ENCODE assay signal across 2 cellular contexts in genomic region chr10:49394933-49395740, GRCh38.
TF ChIP-seq lines count a peak whose summit lies in the region.

No MANE protein-coding gene starts in this region.

TF ChIP-seq in SK-N-SH, 30 proteins besides CTCF, POLR2A, EP300 and RAD21 (continued from another document):
- TF ChIP-seq, protein P1, sequence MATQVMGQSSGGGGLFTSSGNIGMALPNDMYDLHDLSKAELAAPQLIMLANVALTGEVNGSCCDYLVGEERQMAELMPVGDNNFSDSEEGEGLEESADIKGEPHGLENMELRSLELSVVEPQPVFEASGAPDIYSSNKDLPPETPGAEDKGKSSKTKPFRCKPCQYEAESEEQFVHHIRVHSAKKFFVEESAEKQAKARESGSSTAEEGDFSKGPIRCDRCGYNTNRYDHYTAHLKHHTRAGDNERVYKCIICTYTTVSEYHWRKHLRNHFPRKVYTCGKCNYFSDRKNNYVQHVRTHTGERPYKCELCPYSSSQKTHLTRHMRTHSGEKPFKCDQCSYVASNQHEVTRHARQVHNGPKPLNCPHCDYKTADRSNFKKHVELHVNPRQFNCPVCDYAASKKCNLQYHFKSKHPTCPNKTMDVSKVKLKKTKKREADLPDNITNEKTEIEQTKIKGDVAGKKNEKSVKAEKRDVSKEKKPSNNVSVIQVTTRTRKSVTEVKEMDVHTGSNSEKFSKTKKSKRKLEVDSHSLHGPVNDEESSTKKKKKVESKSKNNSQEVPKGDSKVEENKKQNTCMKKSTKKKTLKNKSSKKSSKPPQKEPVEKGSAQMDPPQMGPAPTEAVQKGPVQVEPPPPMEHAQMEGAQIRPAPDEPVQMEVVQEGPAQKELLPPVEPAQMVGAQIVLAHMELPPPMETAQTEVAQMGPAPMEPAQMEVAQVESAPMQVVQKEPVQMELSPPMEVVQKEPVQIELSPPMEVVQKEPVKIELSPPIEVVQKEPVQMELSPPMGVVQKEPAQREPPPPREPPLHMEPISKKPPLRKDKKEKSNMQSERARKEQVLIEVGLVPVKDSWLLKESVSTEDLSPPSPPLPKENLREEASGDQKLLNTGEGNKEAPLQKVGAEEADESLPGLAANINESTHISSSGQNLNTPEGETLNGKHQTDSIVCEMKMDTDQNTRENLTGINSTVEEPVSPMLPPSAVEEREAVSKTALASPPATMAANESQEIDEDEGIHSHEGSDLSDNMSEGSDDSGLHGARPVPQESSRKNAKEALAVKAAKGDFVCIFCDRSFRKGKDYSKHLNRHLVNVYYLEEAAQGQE (IDR thresholded peaks at IDR 0.05; ENCODE audit: low read depth, low read length), result no peak
- TF ChIP-seq JUND (IDR thresholded peaks at IDR 0.05) (no peak), CHD2 (IDR thresholded peaks at IDR 0.05; ENCODE audit: low read length, partially characterized antibody) (no peak), SMC3 (IDR thresholded peaks at IDR 0.05; ENCODE audit: low read depth, low read length) (no peak), FOSL2 (IDR thresholded peaks at IDR 0.05; ENCODE audit: borderline replicate concordance, low read depth) (no peak), PBX3 (IDR thresholded peaks at IDR 0.05) (no peak)
- TF ChIP-seq, protein P2, sequence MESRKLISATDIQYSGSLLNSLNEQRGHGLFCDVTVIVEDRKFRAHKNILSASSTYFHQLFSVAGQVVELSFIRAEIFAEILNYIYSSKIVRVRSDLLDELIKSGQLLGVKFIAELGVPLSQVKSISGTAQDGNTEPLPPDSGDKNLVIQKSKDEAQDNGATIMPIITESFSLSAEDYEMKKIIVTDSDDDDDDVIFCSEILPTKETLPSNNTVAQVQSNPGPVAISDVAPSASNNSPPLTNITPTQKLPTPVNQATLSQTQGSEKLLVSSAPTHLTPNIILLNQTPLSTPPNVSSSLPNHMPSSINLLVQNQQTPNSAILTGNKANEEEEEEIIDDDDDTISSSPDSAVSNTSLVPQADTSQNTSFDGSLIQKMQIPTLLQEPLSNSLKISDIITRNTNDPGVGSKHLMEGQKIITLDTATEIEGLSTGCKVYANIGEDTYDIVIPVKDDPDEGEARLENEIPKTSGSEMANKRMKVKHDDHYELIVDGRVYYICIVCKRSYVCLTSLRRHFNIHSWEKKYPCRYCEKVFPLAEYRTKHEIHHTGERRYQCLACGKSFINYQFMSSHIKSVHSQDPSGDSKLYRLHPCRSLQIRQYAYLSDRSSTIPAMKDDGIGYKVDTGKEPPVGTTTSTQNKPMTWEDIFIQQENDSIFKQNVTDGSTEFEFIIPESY (IDR thresholded peaks at IDR 0.05; ENCODE audit: borderline replicate concordance, low read depth), result no peak
TF ChIP-seq in SK-N-SH: peak in this region for 0.

TF ChIP-seq in SK-N-SH treated with all-trans-retinoic acid at 6 μM for 48 hours, 23 proteins besides CTCF, POLR2A, EP300 and RAD21 (continued from another document):
- no peak for TF ChIP-seq CSRNP3 (CRISPR knock-in tag; IDR thresholded peaks at IDR 0.05)
- TF ChIP-seq ESRRG (CRISPR knock-in tag; IDR thresholded peaks at IDR 0.05), result no peak
- TF ChIP-seq ARNTL (CRISPR knock-in tag; IDR thresholded peaks at IDR 0.05; ENCODE audit: borderline replicate concordance, low read depth), result no peak
- TF ChIP-seq CSDC2 (CRISPR knock-in tag; IDR thresholded peaks at IDR 0.05), result no peak
- TF ChIP-seq, protein P3, sequence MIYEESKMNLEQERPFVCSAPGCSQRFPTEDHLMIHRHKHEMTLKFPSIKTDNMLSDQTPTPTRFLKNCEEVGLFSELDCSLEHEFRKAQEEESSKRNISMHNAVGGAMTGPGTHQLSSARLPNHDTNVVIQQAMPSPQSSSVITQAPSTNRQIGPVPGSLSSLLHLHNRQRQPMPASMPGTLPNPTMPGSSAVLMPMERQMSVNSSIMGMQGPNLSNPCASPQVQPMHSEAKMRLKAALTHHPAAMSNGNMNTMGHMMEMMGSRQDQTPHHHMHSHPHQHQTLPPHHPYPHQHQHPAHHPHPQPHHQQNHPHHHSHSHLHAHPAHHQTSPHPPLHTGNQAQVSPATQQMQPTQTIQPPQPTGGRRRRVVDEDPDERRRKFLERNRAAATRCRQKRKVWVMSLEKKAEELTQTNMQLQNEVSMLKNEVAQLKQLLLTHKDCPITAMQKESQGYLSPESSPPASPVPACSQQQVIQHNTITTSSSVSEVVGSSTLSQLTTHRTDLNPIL (CRISPR knock-in tag; IDR thresholded peaks at IDR 0.05; ENCODE audit: low read depth), result no peak
- TF ChIP-seq TCF4 (CRISPR knock-in tag; IDR thresholded peaks at IDR 0.05; ENCODE audit: borderline replicate concordance), result no peak
- no peak for TF ChIP-seq ISL1 (CRISPR knock-in tag; IDR thresholded peaks at IDR 0.05)
- TF ChIP-seq, protein P4, sequence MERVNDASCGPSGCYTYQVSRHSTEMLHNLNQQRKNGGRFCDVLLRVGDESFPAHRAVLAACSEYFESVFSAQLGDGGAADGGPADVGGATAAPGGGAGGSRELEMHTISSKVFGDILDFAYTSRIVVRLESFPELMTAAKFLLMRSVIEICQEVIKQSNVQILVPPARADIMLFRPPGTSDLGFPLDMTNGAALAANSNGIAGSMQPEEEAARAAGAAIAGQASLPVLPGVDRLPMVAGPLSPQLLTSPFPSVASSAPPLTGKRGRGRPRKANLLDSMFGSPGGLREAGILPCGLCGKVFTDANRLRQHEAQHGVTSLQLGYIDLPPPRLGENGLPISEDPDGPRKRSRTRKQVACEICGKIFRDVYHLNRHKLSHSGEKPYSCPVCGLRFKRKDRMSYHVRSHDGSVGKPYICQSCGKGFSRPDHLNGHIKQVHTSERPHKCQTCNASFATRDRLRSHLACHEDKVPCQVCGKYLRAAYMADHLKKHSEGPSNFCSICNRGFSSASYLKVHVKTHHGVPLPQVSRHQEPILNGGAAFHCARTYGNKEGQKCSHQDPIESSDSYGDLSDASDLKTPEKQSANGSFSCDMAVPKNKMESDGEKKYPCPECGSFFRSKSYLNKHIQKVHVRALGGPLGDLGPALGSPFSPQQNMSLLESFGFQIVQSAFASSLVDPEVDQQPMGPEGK (CRISPR knock-in tag; IDR thresholded peaks at IDR 0.05; ENCODE audit: borderline replicate concordance), result no peak
